18 cellular contexts compared by ENCODE assay signal in genomic region chr22:17780116-17780740, GRCh38. TPM values are rescaled to one million over a fixed set of nuclear protein-coding genes. Genes with fewer than 3 reads are reported as not detected.
A peak's percentile ranks its signal among the peaks of the same experiment; 100 is the strongest.
DNase-seq lines count a peak whose midpoint lies in the region; ATAC-seq and TF ChIP-seq lines count a peak whose summit lies in the region.
"Had no signal": no experiment of that assay in that cellular context is flagged by ENCODE, and none has a peak within 500 bp of the region (broad histone marks: within the 10 kb centered on the region; RNA-seq: fewer than 3 reads in every experiment).

No MANE protein-coding gene starts in this region.

- CTCF ChIA-PET in activated naive CD4-positive, alpha-beta T cell treated with anti-CD3 and anti-CD28 coated beads for 36 hours (lab: Charles Lee): interaction anchor here (0.5 to 9.6 kb wide), 5 partner anchors 11 to 314 kb away, joined by 3 to 112 read pairs (median 4); no protein-coding TSS in a partner anchor

- H3K9ac ChIP-seq in Loucy (ENCODE audit: low read depth, low read length, poor library complexity, severe bottlenecking) (peak overlapping the region; percentile 95), mesendoderm (ENCODE audit: low read length) (no peak overlapping the region)

- peak overlapping the region; percentile 24 for H3K4me3 Mint-ChIP-seq in activated naive CD4-positive, alpha-beta T cell treated with anti-CD3 and anti-CD28 coated beads for 36 hours
- H3K4me3 Mint-ChIP-seq in central memory CD8-positive, alpha-beta T cell: peak overlapping the region; percentile 99
- H3K4me3 Mint-ChIP-seq: endodermal cell had no signal

- no peak overlapping the region for H3K23ac ChIP-seq in mesendoderm (ENCODE audit: low read length)

- ATAC-seq in central memory CD8-positive, alpha-beta T cell (replicated peaks; ENCODE audit: extremely low read depth, poor library complexity, severe bottlenecking): no peak
- ATAC-seq: Panc1, sciatic nerve had no signal

- H2AK5ac ChIP-seq in mesendoderm (ENCODE audit: low read length): no peak overlapping the region

- no CpG with 5 or more reads among the region's 19 CpGs for WGBS in mesendoderm (ENCODE audit: extremely low coverage, insufficient coverage, low lambda C conversion rate)

- no peak overlapping the region for H3K18ac ChIP-seq in mesendoderm (ENCODE audit: low read length)

- no peak for TF ChIP-seq CTCF in Loucy (conservative IDR thresholded peaks at IDR 0.05; ENCODE audit: low read length)
- TF ChIP-seq CTCF in neutrophil (IDR thresholded peaks at IDR 0.05): no peak

- peaks cover 70% of the 10 kb centered on the region for H3K4me1 Mint-ChIP-seq in activated naive CD4-positive, alpha-beta T cell treated with anti-CD3 and anti-CD28 coated beads for 36 hours (ENCODE audit: low read depth)
- peaks cover 71% of the 10 kb centered on the region for H3K4me1 Mint-ChIP-seq in central memory CD8-positive, alpha-beta T cell

- H3F3A ChIP-seq in Loucy (ENCODE audit: low read depth): peaks cover 4% of the 10 kb centered on the region; the same call in 1 of the 2 replicates

- H3K4me1 ChIP-seq in Loucy (ENCODE audit: insufficient read depth, low read length, poor library complexity, severe bottlenecking) (peaks cover 63% of the 10 kb centered on the region), neutrophil (ENCODE audit: control insufficient read depth in 1 of 2, insufficient read depth in 1 of 2, low read depth in 1 of 2, low read length in 1 of 2) (peaks cover 67 to 70% of the 10 kb centered on the region in 2 experiments), mesendoderm (ENCODE audit: control insufficient read depth, low read depth, low read length) (no peaks in the 10 kb centered on the region)
- H3K4me1 ChIP-seq: uterus had no signal

- no peaks in the 10 kb centered on the region for H3K27me3 Mint-ChIP-seq in activated naive CD4-positive, alpha-beta T cell treated with anti-CD3 and anti-CD28 coated beads for 36 hours (ENCODE audit: low read depth)
- no peaks in the 10 kb centered on the region for H3K27me3 Mint-ChIP-seq in central memory CD8-positive, alpha-beta T cell

- no peaks in the 10 kb centered on the region for H3K79me1 ChIP-seq in mesendoderm (ENCODE audit: low read length)

- H3K27ac Mint-ChIP-seq in activated naive CD4-positive, alpha-beta T cell treated with anti-CD3 and anti-CD28 coated beads for 36 hours: peak overlapping the region; percentile 53
- peak overlapping the region; percentile 98 for H3K27ac Mint-ChIP-seq in central memory CD8-positive, alpha-beta T cell (ENCODE audit: low read depth)
- H3K27ac Mint-ChIP-seq: endodermal cell had no signal

- H3K36me3 ChIP-seq in Loucy (ENCODE audit: insufficient read depth, low read length) (no peaks in the 10 kb centered on the region), neutrophil (peaks cover 12% of the 10 kb centered on the region), mesendoderm (ENCODE audit: control insufficient read depth, insufficient read depth, low read length) (no peaks in the 10 kb centered on the region)
- H3K36me3 ChIP-seq: ascending aorta, uterus had no signal

- no peak overlapping the region for H2BK15ac ChIP-seq in mesendoderm (replicated peaks; ENCODE audit: low read depth)

- H3K27ac ChIP-seq in neutrophil (peak overlapping the region; percentile 90), mesendoderm (ENCODE audit: low read depth, low read length) (no peak overlapping the region)
- H3K27ac ChIP-seq: ascending aorta, SK-N-MC, uterus had no signal

- H3K4ac ChIP-seq in mesendoderm (ENCODE audit: low read depth, low read length): no peak overlapping the region

- H3K36me3 Mint-ChIP-seq in activated naive CD4-positive, alpha-beta T cell treated with anti-CD3 and anti-CD28 coated beads for 36 hours (ENCODE audit: low read depth): no peaks in the 10 kb centered on the region
- peaks cover 19% of the 10 kb centered on the region for H3K36me3 Mint-ChIP-seq in central memory CD8-positive, alpha-beta T cell (ENCODE audit: insufficient read depth)

- intact Hi-C loops in activated naive CD4-positive, alpha-beta T cell treated with anti-CD3 and anti-CD28 coated beads for 36 hours (cut with micrococcal nuclease): loop anchor here (5.0 to 10.0 kb wide), 2 partner anchors 225 to 563 kb away; partner anchors contain the start of gene ADA2

- no peak overlapping the region for H2BK120ac ChIP-seq in mesendoderm (ENCODE audit: low read depth, low read length)

- H3K56ac ChIP-seq in mesendoderm (ENCODE audit: low read length): no peak overlapping the region

- H3K4me3 ChIP-seq in Loucy (ENCODE audit: low read length, poor library complexity, severe bottlenecking): peak overlapping the region; percentile 82
- peak overlapping the region in 1 of 2 experiments; percentile 51 for H3K4me3 ChIP-seq in neutrophil (ENCODE audit: low read depth in 1 of 2, low read length in 1 of 2)
- no peak overlapping the region for H3K4me3 ChIP-seq in mesendoderm (ENCODE audit: low read length)
- H3K4me3 ChIP-seq: ascending aorta, SK-N-MC, uterus had no signal

- H3K79me2 ChIP-seq in Loucy (ENCODE audit: insufficient read depth, low read length) (peaks cover 60% of the 10 kb centered on the region), mesendoderm (ENCODE audit: control insufficient read depth, insufficient read depth, low read length) (no peaks in the 10 kb centered on the region)

- H2AFZ ChIP-seq in Loucy (ENCODE audit: low read length): no peak overlapping the region

- H2BK5ac ChIP-seq in mesendoderm (ENCODE audit: low read length): no peak overlapping the region

- H3K27me3 ChIP-seq in Loucy (ENCODE audit: insufficient read depth, low read length, poor library complexity, severe bottlenecking) (no peaks in the 10 kb centered on the region), neutrophil (no peaks in the 10 kb centered on the region), mesendoderm (ENCODE audit: insufficient read depth, low read length, poor library complexity) (no peaks in the 10 kb centered on the region)
- H3K27me3 ChIP-seq: ascending aorta, uterus had no signal

- no peak overlapping the region for H4K5ac ChIP-seq in mesendoderm (ENCODE audit: low read length)

- H3K9me3 Mint-ChIP-seq in activated naive CD4-positive, alpha-beta T cell treated with anti-CD3 and anti-CD28 coated beads for 36 hours: no peaks in the 10 kb centered on the region
- no peaks in the 10 kb centered on the region for H3K9me3 Mint-ChIP-seq in central memory CD8-positive, alpha-beta T cell
- H3K9me3 Mint-ChIP-seq: endodermal cell had no signal

- H3K9me3 ChIP-seq in Loucy (ENCODE audit: insufficient read depth, low read depth, low read length): no peaks in the 10 kb centered on the region
- H3K9me3 ChIP-seq in neutrophil: no peaks in the 10 kb centered on the region
- H3K9me3 ChIP-seq: ascending aorta, uterus had no signal

- DNase-seq in activated naive CD4-positive, alpha-beta T cell treated with anti-CD3 and anti-CD28 coated beads for 36 hours: peak; percentile 79
- DNase-seq in activated naive CD4-positive, alpha-beta T cell treated with anti-CD3 and anti-CD28 coated beads, Interleukin-2, amount 50 U/mL, for 16 hours: no peak
- DNase-seq in central memory CD8-positive, alpha-beta T cell (ENCODE audit: low spot score in 2 of 2): no peak
- DNase-seq in mesendoderm (no peak), GM19240 (ENCODE audit: insufficient read length, low spot score) (no peak), retina (no peak)
- DNase-seq: endodermal cell, islet precursor cell, NCI-H1105 treated with DMSO at 0.1 percent for 48 hours, NCI-H526, nucleus accumbens, uterus had no signal

- no peak overlapping the region for H4K8ac ChIP-seq in mesendoderm (ENCODE audit: low read depth, low read length)

- H3K4me2 ChIP-seq in Loucy (ENCODE audit: low read depth, low read length, poor library complexity, severe bottlenecking): peak overlapping the region; percentile 98
- no peak overlapping the region for H3K4me2 ChIP-seq in mesendoderm (ENCODE audit: low read length)

- H3K9me2 ChIP-seq in Loucy (replicated peaks; ENCODE audit: low read depth, low read length): no peaks in the 10 kb centered on the region

- peaks cover 12% of the 10 kb centered on the region for H4K20me1 ChIP-seq in Loucy (ENCODE audit: insufficient read depth, low read length, poor library complexity, severe bottlenecking)

RNA-seq across cellular contexts. Expression of gene BID, which starts 6.0 kb away (rescaled TPM):
- total RNA-seq in activated naive CD4-positive, alpha-beta T cell treated with anti-CD3 and anti-CD28 coated beads for 36 hours: 10 to 100 TPM; 53.0 to 63.7 TPM
- 59.6 TPM for polyA plus RNA-seq in mesendoderm (2013, experiment 1 of 2)
- 60.0 TPM for polyA plus RNA-seq in mesendoderm (2013, experiment 2 of 2)
